Comparison of ENCODE assay signal across 10 cellular contexts in the genomic region with DNA sequence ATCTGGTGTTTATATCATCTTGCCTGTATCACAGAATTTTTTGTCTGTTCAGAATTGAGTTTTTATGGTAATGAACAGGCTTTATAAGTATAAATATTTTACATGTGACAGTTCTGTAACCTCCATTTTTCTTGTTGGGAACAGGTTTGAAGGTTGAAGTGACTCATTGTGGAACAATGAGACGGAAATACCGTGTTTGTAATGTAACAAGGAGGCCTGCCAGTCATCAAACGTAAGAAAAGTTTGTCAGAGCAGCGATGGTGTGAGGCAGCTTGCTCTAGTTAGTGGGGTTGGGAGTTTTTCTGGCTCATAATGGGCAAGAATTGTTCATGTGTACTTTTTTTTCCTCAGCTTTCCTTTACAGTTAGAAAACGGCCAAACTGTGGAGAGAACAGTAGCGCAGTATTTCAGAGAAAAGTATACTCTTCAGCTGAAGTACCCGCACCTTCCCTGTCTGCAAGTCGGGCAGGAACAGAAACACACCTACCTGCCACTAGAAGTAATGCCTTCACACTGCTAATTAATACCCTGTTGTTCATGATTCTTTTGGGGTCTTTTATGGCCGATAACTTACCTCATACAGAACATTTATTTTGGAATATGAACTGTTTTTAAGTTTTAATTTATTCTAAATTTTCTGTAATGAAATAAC.
DNase-seq lines count a peak whose midpoint lies in the region; ATAC-seq and TF ChIP-seq lines count a peak whose summit lies in the region.
"Had no signal": no experiment of that assay in that cellular context is flagged by ENCODE, and none has a peak within 500 bp of the region (broad histone marks: within the 10 kb centered on the region; RNA-seq: fewer than 3 reads in every experiment).

No MANE protein-coding gene starts in this region.

- H3K36me3 ChIP-seq in upper lobe of right lung (peaks cover 50% of the 10 kb centered on the region), neural progenitor cell (no peaks in the 10 kb centered on the region)

- no peaks in the 10 kb centered on the region for H3F3A ChIP-seq in neural progenitor cell (ENCODE audit: low read depth)

- no peaks in the 10 kb centered on the region for H3K9me3 Mint-ChIP-seq in neural progenitor cell

- H3K36me3 Mint-ChIP-seq in neural progenitor cell, result peaks cover 11% of the 10 kb centered on the region

- no peak overlapping the region for H3K4me3 ChIP-seq in foreskin fibroblast (ENCODE audit: low read depth in 1 of 2, low read length in 2 of 2)
- no peak overlapping the region for H3K4me3 ChIP-seq in upper lobe of right lung
- H3K4me3 ChIP-seq in neural progenitor cell, result no peak overlapping the region

- H3K27ac ChIP-seq in upper lobe of right lung (no peak overlapping the region), neural progenitor cell (no peak overlapping the region)

- TF ChIP-seq CTCF in foreskin fibroblast (IDR thresholded peaks at IDR 0.05; ENCODE audit: low read depth, low read length) (no peak), upper lobe of right lung (IDR thresholded peaks at IDR 0.05) (no peak), neural progenitor cell (IDR thresholded peaks at IDR 0.05) (no peak)

- no peak overlapping the region for H3K4me3 Mint-ChIP-seq in neural progenitor cell

- no peaks in the 10 kb centered on the region for H3K27me3 Mint-ChIP-seq in neural progenitor cell (ENCODE audit: insufficient read depth, low read depth)

- ATAC-seq in SK-N-SH treated with all-trans-retinoic acid at 6 μM for 48 hours (peak; percentile 97), upper lobe of right lung (peak; percentile 58), HG03175 (IDR thresholded peaks at IDR 0.05; ENCODE audit: unreplicated experiment) (no peak)

- no peak overlapping the region for H3K9ac ChIP-seq in neural progenitor cell

- no peaks in the 10 kb centered on the region for H3K9me3 ChIP-seq in upper lobe of right lung
- no peaks in the 10 kb centered on the region for H3K9me3 ChIP-seq in neural progenitor cell (ENCODE audit: low read depth)

- no peaks in the 10 kb centered on the region for H3K79me2 ChIP-seq in neural progenitor cell (ENCODE audit: low read depth)

- H4K20me1 ChIP-seq in neural progenitor cell (ENCODE audit: low read depth), result no peaks in the 10 kb centered on the region

- H3K4me1 Mint-ChIP-seq in neural progenitor cell, result no peaks in the 10 kb centered on the region

- H3K4me2 ChIP-seq in neural progenitor cell, result no peak overlapping the region

- H2AFZ ChIP-seq in neural progenitor cell (replicated peaks), result no peak overlapping the region

- DNase-seq in stimulated activated CD4-positive, alpha-beta T cell treated with anti-CD3 and anti-CD28 coated beads, Interleukin-1b, Interleukin-23, amount 100 ng/mL, for 48 hours, result peak; percentile 6
- DNase-seq in stimulated activated CD4-positive, alpha-beta T cell treated with anti-CD3 and anti-CD28 coated beads, Interleukin-4, amount 100 ng/mL, for 24 hours, result no peak
- peak; percentile 5 to 17 for DNase-seq in foreskin fibroblast
- DNase-seq in upper lobe of right lung, result no peak
- DNase-seq in neural progenitor cell (ENCODE audit: low spot score), result no peak
- DNase-seq in DMS153 (lab: John Stamatoyannopoulos, UW), result no peak
- DNase-seq: NCI-H1436, posterior cingulate gyrus had no signal

- H3K27ac Mint-ChIP-seq in neural progenitor cell, result no peak overlapping the region

- intact Hi-C loops in upper lobe of right lung (cut with DNase I), result no loop called here

- H3K27me3 ChIP-seq in upper lobe of right lung (no peaks in the 10 kb centered on the region), neural progenitor cell (no peaks in the 10 kb centered on the region)

- H3K4me1 ChIP-seq in upper lobe of right lung (no peaks in the 10 kb centered on the region), neural progenitor cell (no peaks in the 10 kb centered on the region)

TF ChIP-seq in SK-N-SH treated with all-trans-retinoic acid at 6 μM for 48 hours, 23 proteins besides CTCF, POLR2A, EP300 and RAD21:
- TF ChIP-seq ZNF565 (CRISPR knock-in tag; conservative IDR thresholded peaks at IDR 0.05; ENCODE audit: low read depth), result no peak
- TF ChIP-seq, protein P1, sequence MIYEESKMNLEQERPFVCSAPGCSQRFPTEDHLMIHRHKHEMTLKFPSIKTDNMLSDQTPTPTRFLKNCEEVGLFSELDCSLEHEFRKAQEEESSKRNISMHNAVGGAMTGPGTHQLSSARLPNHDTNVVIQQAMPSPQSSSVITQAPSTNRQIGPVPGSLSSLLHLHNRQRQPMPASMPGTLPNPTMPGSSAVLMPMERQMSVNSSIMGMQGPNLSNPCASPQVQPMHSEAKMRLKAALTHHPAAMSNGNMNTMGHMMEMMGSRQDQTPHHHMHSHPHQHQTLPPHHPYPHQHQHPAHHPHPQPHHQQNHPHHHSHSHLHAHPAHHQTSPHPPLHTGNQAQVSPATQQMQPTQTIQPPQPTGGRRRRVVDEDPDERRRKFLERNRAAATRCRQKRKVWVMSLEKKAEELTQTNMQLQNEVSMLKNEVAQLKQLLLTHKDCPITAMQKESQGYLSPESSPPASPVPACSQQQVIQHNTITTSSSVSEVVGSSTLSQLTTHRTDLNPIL (CRISPR knock-in tag; IDR thresholded peaks at IDR 0.05; ENCODE audit: low read depth), result no peak
- 0 out of 2 replicates have a peak, but pooled peaks have one; percentile 9 for TF ChIP-seq ISL1 (CRISPR knock-in tag; IDR thresholded peaks at IDR 0.05)
- TF ChIP-seq RARB (CRISPR knock-in tag; IDR thresholded peaks at IDR 0.05), result no peak
- no peak for TF ChIP-seq ARNTL (CRISPR knock-in tag; IDR thresholded peaks at IDR 0.05; ENCODE audit: borderline replicate concordance, low read depth)
- no peak for TF ChIP-seq TOX (CRISPR knock-in tag; IDR thresholded peaks at IDR 0.05; ENCODE audit: borderline replicate concordance)
- no peak for TF ChIP-seq ZFP30 (CRISPR knock-in tag; IDR thresholded peaks at IDR 0.05)

Comparison
In these comparisons a context has a peak if more than half of its experiments do, and no peak if none do; other contexts are left out.
1. DNase-seq: peak in stimulated activated CD4-positive, alpha-beta T cell treated with anti-CD3 and anti-CD28 coated beads, Interleukin-1b, Interleukin-23, amount 100 ng/mL, for 48 hours (single experiment) and foreskin fibroblast (2 of 2); none in stimulated activated CD4-positive, alpha-beta T cell treated with anti-CD3 and anti-CD28 coated beads, Interleukin-4, amount 100 ng/mL, for 24 hours (single experiment), upper lobe of right lung (single experiment), neural progenitor cell (single experiment) and DMS153 (single experiment).